ENCODE assay signal across 8 cellular contexts in genomic region chr11:2526808-2527381, GRCh38.
DNase-seq lines count a peak whose midpoint lies in the region; ATAC-seq lines count a peak whose summit lies in the region.

No MANE protein-coding gene starts in this region.

- no peak overlapping the region for H3K4me3 Mint-ChIP-seq in activated naive CD8-positive, alpha-beta T cell treated with anti-CD3 and anti-CD28 coated beads for 36 hours

- no peaks in the 10 kb centered on the region for H3K36me3 Mint-ChIP-seq in activated naive CD8-positive, alpha-beta T cell treated with anti-CD3 and anti-CD28 coated beads for 36 hours

- peak overlapping the region; percentile 69 for H3K27ac Mint-ChIP-seq in activated naive CD8-positive, alpha-beta T cell treated with anti-CD3 and anti-CD28 coated beads for 36 hours

- ATAC-seq in HG03571 (IDR thresholded peaks at IDR 0.05; ENCODE audit: unreplicated experiment) = peak; percentile 73
- ATAC-seq in HG03139 (IDR thresholded peaks at IDR 0.05; ENCODE audit: unreplicated experiment) = no peak

- peak; percentile 1 for DNase-seq in stimulated activated CD4-positive, alpha-beta T cell treated with anti-CD3 and anti-CD28 coated beads, Interleukin-1b, Interleukin-23, amount 100 ng/mL, for 48 hours
- no peak for DNase-seq in stimulated activated CD4-positive, alpha-beta T cell treated with anti-CD3 and anti-CD28 coated beads, Interleukin-2, amount 100 ng/mL, for 48 hours
- DNase-seq in activated naive CD8-positive, alpha-beta T cell treated with anti-CD3 and anti-CD28 coated beads for 36 hours = no peak
- DNase-seq in mucosa of gallbladder (ENCODE audit: low spot score) (peak; percentile 63), NCI-H1105 treated with DMSO at 0.1 percent for 48 hours (lab: John Stamatoyannopoulos, UW) (no peak), cerebellar nuclear complex (lab: John Stamatoyannopoulos, UW) (no peak)

- H3K4me1 Mint-ChIP-seq in activated naive CD8-positive, alpha-beta T cell treated with anti-CD3 and anti-CD28 coated beads for 36 hours = peaks cover 21% of the 10 kb centered on the region

- no peaks in the 10 kb centered on the region for H3K27me3 Mint-ChIP-seq in activated naive CD8-positive, alpha-beta T cell treated with anti-CD3 and anti-CD28 coated beads for 36 hours

- H3K9me3 Mint-ChIP-seq in activated naive CD8-positive, alpha-beta T cell treated with anti-CD3 and anti-CD28 coated beads for 36 hours = no peaks in the 10 kb centered on the region

Comparison
In these comparisons a context has a peak if more than half of its experiments do, and no peak if none do; other contexts are left out.
1. DNase-seq: peak in stimulated activated CD4-positive, alpha-beta T cell treated with anti-CD3 and anti-CD28 coated beads, Interleukin-1b, Interleukin-23, amount 100 ng/mL, for 48 hours (single experiment) and mucosa of gallbladder (single experiment); none in stimulated activated CD4-positive, alpha-beta T cell treated with anti-CD3 and anti-CD28 coated beads, Interleukin-2, amount 100 ng/mL, for 48 hours (0 of 2), activated naive CD8-positive, alpha-beta T cell treated with anti-CD3 and anti-CD28 coated beads for 36 hours (single experiment), NCI-H1105 treated with DMSO at 0.1 percent for 48 hours (single experiment) and cerebellar nuclear complex (0 of 2).